Comparison of ENCODE assay signal across 8 cellular contexts in the genomic region with DNA sequence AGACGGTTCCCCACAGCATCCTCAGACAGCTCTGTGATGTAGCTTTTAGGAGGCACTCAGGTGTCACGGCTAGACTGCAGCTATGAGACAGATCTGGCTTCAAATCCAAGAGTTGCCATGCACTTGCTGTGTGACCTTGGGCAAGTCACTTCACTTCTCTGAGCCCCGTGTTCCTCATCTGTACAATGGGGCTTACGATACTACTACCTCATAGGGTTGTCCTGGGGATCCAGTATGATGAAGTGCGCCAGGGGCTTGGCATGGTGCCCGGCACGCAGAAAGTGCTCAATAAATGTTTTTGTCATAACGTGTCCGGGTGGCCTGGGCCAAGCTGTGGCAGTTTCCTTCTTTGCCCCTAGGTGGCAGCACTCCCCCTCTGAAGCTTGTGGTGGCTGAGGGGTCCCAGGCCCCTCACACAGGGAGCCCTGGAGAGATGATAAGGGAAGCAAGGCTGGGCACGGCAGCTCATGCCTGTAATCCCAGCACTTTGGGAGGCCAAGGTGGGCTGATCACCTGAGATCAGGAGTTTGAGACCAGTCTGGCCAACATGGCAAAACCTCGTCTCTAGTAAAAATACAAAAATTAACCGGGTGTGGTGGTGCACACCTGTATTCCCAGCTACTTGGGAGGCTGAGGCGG. TPM values are rescaled to one million over a fixed set of nuclear protein-coding genes. Genes with fewer than 3 reads are reported as not detected.
DNase-seq lines count a peak whose midpoint lies in the region; ATAC-seq, FAIRE-seq and TF ChIP-seq lines count a peak whose summit lies in the region.

No MANE protein-coding gene starts in this region.

- H3K9ac ChIP-seq in GM12878 (ENCODE audit: control insufficient read depth, insufficient read depth, low read length) (no peak overlapping the region), keratinocyte (ENCODE audit: control insufficient read depth, extremely low read depth, insufficient read depth, low read length) (no peak overlapping the region)

- no peak for TF ChIP-seq POLR2A in GM12878 (IDR thresholded peaks at IDR 0.05; ENCODE audit: low read depth, low read length)

- BruUV-seq in GM12878 (replicated peaks; lab: Mats Ljungman, UMichigan), result no TSS peak

- TF ChIP-seq CTCF in GM12878 (IDR thresholded peaks at IDR 0.05 in 2 of 3, conservative IDR thresholded peaks at IDR 0.05 in 1 of 3; ENCODE audit: control insufficient read depth in 2 of 3, extremely low read depth in 1 of 3, insufficient read depth in 1 of 3, low read depth in 3 of 3, low read length in 3 of 3), result peak; percentile 56 to 78 (median 69)
- peak; percentile 63 to 75 (median 64) for TF ChIP-seq CTCF in keratinocyte (optimal IDR thresholded peaks at IDR 0.05 in 1 of 3, IDR thresholded peaks at IDR 0.05 in 1 of 3, conservative IDR thresholded peaks at IDR 0.05 in 1 of 3; ENCODE audit: extremely low read depth in 1 of 3, insufficient read depth in 2 of 3, low read length in 3 of 3)

- no peak overlapping the region; the same call in 1 of the 2 replicates for H2AFZ ChIP-seq in GM12878 (ENCODE audit: control insufficient read depth, low read depth, low read length)
- no peak overlapping the region for H2AFZ ChIP-seq in keratinocyte (ENCODE audit: control insufficient read depth, low read length)

- peak overlapping the region; percentile 24 for H3K27ac Mint-ChIP-seq in T-helper 17 cell

- H3K9me3 ChIP-seq in T-helper 17 cell (ENCODE audit: control insufficient read depth, low read length, poor library complexity, severe bottlenecking) (no peaks in the 10 kb centered on the region), GM12878 (replicated peaks; ENCODE audit: control insufficient read depth, insufficient read depth, low read length) (no peaks in the 10 kb centered on the region), keratinocyte (ENCODE audit: control insufficient read depth, low read depth, low read length) (no peaks in the 10 kb centered on the region)

- H3K27ac ChIP-seq in GM12878 (ENCODE audit: control insufficient read depth, insufficient read depth) (no peak overlapping the region), keratinocyte (ENCODE audit: control insufficient read depth, insufficient read depth, low read length) (no peak overlapping the region)

- H3K4me1 ChIP-seq in GM12878 (ENCODE audit: control insufficient read depth, insufficient read depth, low read length) (no peaks in the 10 kb centered on the region), keratinocyte (ENCODE audit: control insufficient read depth, extremely low read depth, insufficient read depth, low read length) (peaks cover 40% of the 10 kb centered on the region)

- no peaks in the 10 kb centered on the region for H3K27me3 ChIP-seq in GM12878 (replicated peaks in 1 of 2; ENCODE audit: control insufficient read depth in 2 of 2, insufficient read depth in 2 of 2, low read length in 1 of 2)
- no peaks in the 10 kb centered on the region for H3K27me3 ChIP-seq in keratinocyte (ENCODE audit: control insufficient read depth, extremely low read depth, insufficient read depth, low read length)

- no peaks in the 10 kb centered on the region for H4K20me1 ChIP-seq in GM12878 (ENCODE audit: control insufficient read depth, insufficient read depth)
- no peaks in the 10 kb centered on the region for H4K20me1 ChIP-seq in keratinocyte (ENCODE audit: control insufficient read depth, extremely low read depth, insufficient read depth, low read length)

- SMC1A ChIA-PET in GM12878 (lab: Charles Lee; ENCODE audit: uncharacterized antibody, unreplicated experiment), result interaction anchor here (0.6 to 1.6 kb wide), 6 partner anchors 9 to 230 kb away, joined by 3 to 5 read pairs (median 3); no protein-coding TSS in a partner anchor

- H3K4me3 Mint-ChIP-seq in T-helper 17 cell, result no peak overlapping the region

- no peaks in the 10 kb centered on the region for H3K27me3 Mint-ChIP-seq in T-helper 17 cell

- in situ Hi-C loops in GM12878 (cut with MboI), result no loop called here

- no peak for TF ChIP-seq EP300 in GM12878 (IDR thresholded peaks at IDR 0.05; ENCODE audit: borderline replicate concordance in 1 of 2, control insufficient read depth in 1 of 2, low read depth in 2 of 2, low read length in 2 of 2)

- H3K4me3 ChIP-seq in GM12878 (no peak overlapping the region), keratinocyte (ENCODE audit: control insufficient read depth in 2 of 3, extremely low read depth in 1 of 3, insufficient read depth in 2 of 3, low read depth in 1 of 3, low read length in 3 of 3) (no peak overlapping the region)

- intact Hi-C loops in GM12878 (cut with micrococcal nuclease; ENCODE audit: unreplicated experiment), result loop anchor here (1.0 to 5.0 kb wide), 2 partner anchors 70 to 335 kb away; no protein-coding TSS in a partner anchor

- RAD21 ChIA-PET in GM12878 (lab: Charles Lee; ENCODE audit: unreplicated experiment), result interaction anchor here (0.6 to 2.0 kb wide), 4 partner anchors 19 to 230 kb away, joined by 3 to 5 read pairs (median 4); a partner anchor contains a TSS

- no peaks in the 10 kb centered on the region for H3K9me1 ChIP-seq in keratinocyte (ENCODE audit: control insufficient read depth, extremely low read depth, insufficient read depth, low read length)

- peak; percentile 68 for ATAC-seq in T-helper 17 cell
- peak; percentile 82 for ATAC-seq in GM12878
- ATAC-seq in HG03469 (IDR thresholded peaks at IDR 0.05; ENCODE audit: unreplicated experiment), result no peak

- FAIRE-seq in GM12878 (lab: Jason Lieb, UNC) (no peak), keratinocyte (lab: Jason Lieb, UNC) (no peak)

- H3K4me2 ChIP-seq in GM12878 (ENCODE audit: control insufficient read depth, insufficient read depth), result no peak overlapping the region
- H3K4me2 ChIP-seq in keratinocyte (ENCODE audit: control insufficient read depth, extremely low read depth, insufficient read depth, low read depth, low read length), result no peak overlapping the region

- dilution Hi-C loops in keratinocyte (cut with MboI; ENCODE audit: extremely low pct_ligation_motif_present, low sequenced_read_pairs), result no loop called here

- 70% methylated on average over 13 of the region's 13 CpGs for WGBS in GM12878 (ENCODE audit: insufficient coverage, insufficient replicate concordance, low lambda C conversion rate, missing lambda C conversion rate)

- CTCF ChIA-PET in GM12878 (lab: Yijun Ruan, JAX), result interaction anchor here (0.6 to 4.1 kb wide), 27 partner anchors 9 to 337 kb away, joined by 3 to 19 read pairs (median 5); a partner anchor contains a TSS

- TF ChIP-seq RAD21 in GM12878 (IDR thresholded peaks at IDR 0.05; ENCODE audit: insufficient read depth, low read depth, low read length), result peak; percentile 65

- POLR2A ChIA-PET in GM12878 (lab: Charles Lee), result no interaction called here

- peaks cover 15% of the 10 kb centered on the region for H3K4me1 Mint-ChIP-seq in T-helper 17 cell

- H3K36me3 Mint-ChIP-seq in T-helper 17 cell (ENCODE audit: low read depth), result peaks cover 5% of the 10 kb centered on the region

- H3K79me2 ChIP-seq in GM12878 (ENCODE audit: control insufficient read depth, insufficient read depth, low read length), result no peaks in the 10 kb centered on the region
- no peaks in the 10 kb centered on the region for H3K79me2 ChIP-seq in keratinocyte (ENCODE audit: control insufficient read depth, insufficient read depth, low read length)

- peak; percentile 47 for DNase-seq in activated gamma-delta T cell treated with Interleukin-2 at 50 U/mL for 16 hours
- DNase-seq in activated gamma-delta T cell (lab: John Stamatoyannopoulos, UW), result no peak
- DNase-seq in T-helper 17 cell, result peak in 2 of 3 donors; percentile 26 to 52
- DNase-seq in GM12878 (ENCODE audit: low read depth, low spot score), result no peak
- no peak for DNase-seq in keratinocyte (ENCODE audit: low read depth, low spot score)
- DNase-seq in stimulated activated CD4-positive, alpha-beta T cell treated with anti-CD3 and anti-CD28 coated beads, TNF-alpha, amount 100 ng/mL, for 48 hours (ENCODE audit: low read depth in 3 of 3), result peak in 2 of 3 donors; percentile 21 to 31
- no peak for DNase-seq in NCI-H2081 treated with DMSO at 0.1 percent for 48 hours (lab: John Stamatoyannopoulos, UW)

- H3K36me3 ChIP-seq in GM12878 (ENCODE audit: control insufficient read depth in 2 of 2, insufficient read depth in 2 of 2, low read length in 1 of 2) (no peaks in the 10 kb centered on the region), keratinocyte (ENCODE audit: control insufficient read depth in 2 of 2, extremely low read depth in 1 of 2, insufficient read depth in 2 of 2, low read length in 2 of 2) (peaks cover 0 to 1% of the 10 kb centered on the region in 2 experiments)

TF ChIP-seq in GM12878, 131 proteins besides CTCF, POLR2A, EP300 and RAD21 (continues in another document):
- TF ChIP-seq YY1 (IDR thresholded peaks at IDR 0.05; ENCODE audit: low read depth, low read length) (0 out of 2 replicates have a peak, but pooled peaks have one; percentile 38), SMARCA5 (IDR thresholded peaks at IDR 0.05) (peak; percentile 84; the same call in 1 of the 2 replicates), SMC3 (IDR thresholded peaks at IDR 0.05; ENCODE audit: borderline replicate concordance, low read length) (peak; percentile 41; the same call in 1 of the 2 replicates)

RNA-seq across cellular contexts. Expression of a gene that starts 19.1 kb away (rescaled TPM):
- total RNA-seq in T-helper 17 cell (10 to 100 TPM; 48.6 to 50.6 TPM), GM12878 (2014; rRNA removed) (46.6 and 47.7 TPM in 2 replicates), GM12878 (2014; rRNA removed; fragmentation: Illumina TruSeq; extraction: Trizol) (52.6 and 54.1 TPM in 2 replicates), GM12878 (2021) (96.3 and 98.7 TPM in 2 replicates)
- 6.9 and 9.9 TPM in 2 replicates for total RNA-seq in GM12878 (2013; cell fraction: nucleolus; rRNA removed)
- polyA plus RNA-seq in GM12878 (2011; ENCODE audit: low read depth), result 96.7 TPM
- polyA plus RNA-seq in GM12878 (2011; rRNA removed) (63.3 and 64.9 TPM in 2 replicates), GM12878 (2014; fragmentation: Illumina TruSeq; extraction: Trizol) (117 and 118 TPM in 2 replicates), GM12878 (2014; fragmentation: Nextera tagmentation; extraction: Ambion mirVana) (10 to 100 TPM in 1 of 2 experiments, 1 to 10 TPM in 1; 4.2 to 12.9 TPM), GM12878 (2014; rRNA removed) (102 and 105 TPM in 2 replicates), GM12878 (2016; fragmentation: Nextera tagmentation; extraction: Ambion mirVana) (1 to 10 TPM; 5.0 to 6.7 TPM), keratinocyte (44.9 to 72.2 TPM (median 68.2 TPM) in 3 replicates)
- polyA plus RNA-seq in GM12878 (2011; cell fraction: cytosol; rRNA removed), result 50.1 and 54.9 TPM in 2 replicates
- polyA plus RNA-seq in GM12878 (2011; cell fraction: nucleus; rRNA removed), result 19.2 and 25.0 TPM in 2 replicates
- polyA plus RNA-seq in GM12878 (2012), result 88.4 and 104 TPM in 2 replicates
- 14.0 and 17.8 TPM in 2 replicates for polyA minus RNA-seq in GM12878 (2011; rRNA and poly(A)+ RNA removed)
- polyA minus RNA-seq in GM12878 (2011; cell fraction: cytosol; rRNA and poly(A)+ RNA removed), result 13.9 and 18.4 TPM in 2 replicates
- polyA minus RNA-seq in GM12878 (2011; cell fraction: nucleus; rRNA and poly(A)+ RNA removed), result 3.5 and 5.2 TPM in 2 replicates
- 133 TPM for polyA plus RNA-seq in keratinocyte (2011; ENCODE audit: low read depth)
- 94.0 and 113 TPM in 2 replicates for polyA plus RNA-seq in keratinocyte (2011; cell fraction: cytosol; rRNA removed)
- 44.6 and 45.0 TPM in 2 replicates for polyA plus RNA-seq in keratinocyte (2011; cell fraction: nucleus; rRNA removed)
- polyA plus RNA-seq in keratinocyte (2012; ENCODE audit: low replicate concordance), result 76.5 and 96.9 TPM in 2 replicates
- 12.6 to 22.0 TPM (median 14.5 TPM) in 3 replicates for polyA minus RNA-seq in keratinocyte
- 32.0 TPM for polyA minus RNA-seq in keratinocyte (2011; cell fraction: cytosol; rRNA and poly(A)+ RNA removed)
- 6.4 and 11.7 TPM in 2 replicates for polyA minus RNA-seq in keratinocyte (2011; cell fraction: nucleus; rRNA and poly(A)+ RNA removed)

Comparison
In these comparisons a context has a peak if more than half of its experiments do, and no peak if none do; other contexts are left out.
1. DNase-seq: peak in activated gamma-delta T cell treated with Interleukin-2 at 50 U/mL for 16 hours (single experiment), T-helper 17 cell (2 of 3) and stimulated activated CD4-positive, alpha-beta T cell treated with anti-CD3 and anti-CD28 coated beads, TNF-alpha, amount 100 ng/mL, for 48 hours (2 of 3); none in activated gamma-delta T cell (single experiment), GM12878 (single experiment), keratinocyte (single experiment) and NCI-H2081 treated with DMSO at 0.1 percent for 48 hours (single experiment).